ENCODE assay signal across 1 cellular context in the genomic region with DNA sequence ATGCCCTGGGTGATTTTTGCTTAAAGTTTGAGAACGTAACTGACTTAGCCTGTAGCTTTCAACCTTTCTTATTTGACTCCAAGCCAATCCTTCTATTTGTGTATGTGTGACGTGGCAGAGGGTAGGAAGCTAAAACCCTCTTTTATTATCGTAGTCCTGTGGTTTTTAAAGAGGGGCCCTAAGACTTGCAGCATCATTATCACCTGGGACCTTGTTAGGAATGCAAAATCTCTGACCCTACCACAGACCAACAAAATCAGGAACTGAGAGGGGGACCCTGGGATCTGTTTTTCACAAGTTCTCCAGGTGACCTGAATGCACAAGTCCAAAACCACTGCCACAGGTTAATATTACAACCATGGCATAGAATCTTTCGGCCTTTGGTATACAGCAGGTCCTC.
TF ChIP-seq lines count a peak whose summit lies in the region.

No MANE protein-coding gene starts in this region.

TF ChIP-seq in GM12878, 131 proteins besides CTCF, POLR2A, EP300 and RAD21 (continued from another document):
- TF ChIP-seq, protein P1, sequence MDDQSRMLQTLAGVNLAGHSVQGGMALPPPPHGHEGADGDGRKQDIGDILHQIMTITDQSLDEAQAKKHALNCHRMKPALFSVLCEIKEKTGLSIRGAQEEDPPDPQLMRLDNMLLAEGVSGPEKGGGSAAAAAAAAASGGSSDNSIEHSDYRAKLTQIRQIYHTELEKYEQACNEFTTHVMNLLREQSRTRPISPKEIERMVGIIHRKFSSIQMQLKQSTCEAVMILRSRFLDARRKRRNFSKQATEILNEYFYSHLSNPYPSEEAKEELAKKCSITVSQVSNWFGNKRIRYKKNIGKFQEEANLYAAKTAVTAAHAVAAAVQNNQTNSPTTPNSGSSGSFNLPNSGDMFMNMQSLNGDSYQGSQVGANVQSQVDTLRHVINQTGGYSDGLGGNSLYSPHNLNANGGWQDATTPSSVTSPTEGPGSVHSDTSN (IDR thresholded peaks at IDR 0.05; ENCODE audit: insufficient replicate concordance, low read depth, low read length): no peak
- TF ChIP-seq CHD2 (IDR thresholded peaks at IDR 0.05; ENCODE audit: borderline replicate concordance, low read depth, low read length): peak; percentile 75; the same call in 1 of the 2 replicates
- no peak for TF ChIP-seq YBX1 (IDR thresholded peaks at IDR 0.05)
- TF ChIP-seq BHLHE40 (IDR thresholded peaks at IDR 0.05; ENCODE audit: borderline replicate concordance in 1 of 2, low read depth in 2 of 2, low read length in 1 of 2): peak; percentile 83 to 86
- TF ChIP-seq, protein P2, sequence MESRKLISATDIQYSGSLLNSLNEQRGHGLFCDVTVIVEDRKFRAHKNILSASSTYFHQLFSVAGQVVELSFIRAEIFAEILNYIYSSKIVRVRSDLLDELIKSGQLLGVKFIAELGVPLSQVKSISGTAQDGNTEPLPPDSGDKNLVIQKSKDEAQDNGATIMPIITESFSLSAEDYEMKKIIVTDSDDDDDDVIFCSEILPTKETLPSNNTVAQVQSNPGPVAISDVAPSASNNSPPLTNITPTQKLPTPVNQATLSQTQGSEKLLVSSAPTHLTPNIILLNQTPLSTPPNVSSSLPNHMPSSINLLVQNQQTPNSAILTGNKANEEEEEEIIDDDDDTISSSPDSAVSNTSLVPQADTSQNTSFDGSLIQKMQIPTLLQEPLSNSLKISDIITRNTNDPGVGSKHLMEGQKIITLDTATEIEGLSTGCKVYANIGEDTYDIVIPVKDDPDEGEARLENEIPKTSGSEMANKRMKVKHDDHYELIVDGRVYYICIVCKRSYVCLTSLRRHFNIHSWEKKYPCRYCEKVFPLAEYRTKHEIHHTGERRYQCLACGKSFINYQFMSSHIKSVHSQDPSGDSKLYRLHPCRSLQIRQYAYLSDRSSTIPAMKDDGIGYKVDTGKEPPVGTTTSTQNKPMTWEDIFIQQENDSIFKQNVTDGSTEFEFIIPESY (IDR thresholded peaks at IDR 0.05): peak; percentile 50; the same call in 1 of the 2 replicates
- TF ChIP-seq STAT1 (conservative IDR thresholded peaks at IDR 0.05): no peak
- peak; percentile 89 for TF ChIP-seq IRF4 (IDR thresholded peaks at IDR 0.05; ENCODE audit: low read depth, low read length)
- no peak for TF ChIP-seq ASH2L (IDR thresholded peaks at IDR 0.05; ENCODE audit: borderline replicate concordance, low read depth)
- TF ChIP-seq, protein P3, sequence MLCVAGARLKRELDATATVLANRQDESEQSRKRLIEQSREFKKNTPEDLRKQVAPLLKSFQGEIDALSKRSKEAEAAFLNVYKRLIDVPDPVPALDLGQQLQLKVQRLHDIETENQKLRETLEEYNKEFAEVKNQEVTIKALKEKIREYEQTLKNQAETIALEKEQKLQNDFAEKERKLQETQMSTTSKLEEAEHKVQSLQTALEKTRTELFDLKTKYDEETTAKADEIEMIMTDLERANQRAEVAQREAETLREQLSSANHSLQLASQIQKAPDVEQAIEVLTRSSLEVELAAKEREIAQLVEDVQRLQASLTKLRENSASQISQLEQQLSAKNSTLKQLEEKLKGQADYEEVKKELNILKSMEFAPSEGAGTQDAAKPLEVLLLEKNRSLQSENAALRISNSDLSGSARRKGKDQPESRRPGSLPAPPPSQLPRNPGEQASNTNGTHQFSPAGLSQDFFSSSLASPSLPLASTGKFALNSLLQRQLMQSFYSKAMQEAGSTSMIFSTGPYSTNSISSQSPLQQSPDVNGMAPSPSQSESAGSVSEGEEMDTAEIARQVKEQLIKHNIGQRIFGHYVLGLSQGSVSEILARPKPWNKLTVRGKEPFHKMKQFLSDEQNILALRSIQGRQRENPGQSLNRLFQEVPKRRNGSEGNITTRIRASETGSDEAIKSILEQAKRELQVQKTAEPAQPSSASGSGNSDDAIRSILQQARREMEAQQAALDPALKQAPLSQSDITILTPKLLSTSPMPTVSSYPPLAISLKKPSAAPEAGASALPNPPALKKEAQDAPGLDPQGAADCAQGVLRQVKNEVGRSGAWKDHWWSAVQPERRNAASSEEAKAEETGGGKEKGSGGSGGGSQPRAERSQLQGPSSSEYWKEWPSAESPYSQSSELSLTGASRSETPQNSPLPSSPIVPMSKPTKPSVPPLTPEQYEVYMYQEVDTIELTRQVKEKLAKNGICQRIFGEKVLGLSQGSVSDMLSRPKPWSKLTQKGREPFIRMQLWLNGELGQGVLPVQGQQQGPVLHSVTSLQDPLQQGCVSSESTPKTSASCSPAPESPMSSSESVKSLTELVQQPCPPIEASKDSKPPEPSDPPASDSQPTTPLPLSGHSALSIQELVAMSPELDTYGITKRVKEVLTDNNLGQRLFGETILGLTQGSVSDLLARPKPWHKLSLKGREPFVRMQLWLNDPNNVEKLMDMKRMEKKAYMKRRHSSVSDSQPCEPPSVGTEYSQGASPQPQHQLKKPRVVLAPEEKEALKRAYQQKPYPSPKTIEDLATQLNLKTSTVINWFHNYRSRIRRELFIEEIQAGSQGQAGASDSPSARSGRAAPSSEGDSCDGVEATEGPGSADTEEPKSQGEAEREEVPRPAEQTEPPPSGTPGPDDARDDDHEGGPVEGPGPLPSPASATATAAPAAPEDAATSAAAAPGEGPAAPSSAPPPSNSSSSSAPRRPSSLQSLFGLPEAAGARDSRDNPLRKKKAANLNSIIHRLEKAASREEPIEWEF (IDR thresholded peaks at IDR 0.05; ENCODE audit: insufficient replicate concordance, low read depth, low read length): no peak
- TF ChIP-seq IKZF1 (conservative IDR thresholded peaks at IDR 0.05): peak; percentile 96
- TF ChIP-seq CHD1 (IDR thresholded peaks at IDR 0.05; ENCODE audit: low read depth, low read length): no peak
- TF ChIP-seq, protein P4, sequence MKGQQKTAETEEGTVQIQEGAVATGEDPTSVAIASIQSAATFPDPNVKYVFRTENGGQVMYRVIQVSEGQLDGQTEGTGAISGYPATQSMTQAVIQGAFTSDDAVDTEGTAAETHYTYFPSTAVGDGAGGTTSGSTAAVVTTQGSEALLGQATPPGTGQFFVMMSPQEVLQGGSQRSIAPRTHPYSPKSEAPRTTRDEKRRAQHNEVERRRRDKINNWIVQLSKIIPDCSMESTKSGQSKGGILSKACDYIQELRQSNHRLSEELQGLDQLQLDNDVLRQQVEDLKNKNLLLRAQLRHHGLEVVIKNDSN (IDR thresholded peaks at IDR 0.05; ENCODE audit: borderline replicate concordance, extremely low read length, insufficient read depth, low read depth, low read length): no peak
- peak; percentile 69 for TF ChIP-seq MXI1 (IDR thresholded peaks at IDR 0.05; ENCODE audit: low read depth, low read length)
- TF ChIP-seq ZNF274 (IDR thresholded peaks at IDR 0.05; ENCODE audit: insufficient read depth, insufficient read length): no peak
